8 cellular contexts compared by ENCODE assay signal in genomic region chr18:7568426-7568825, GRCh38. TPM values are rescaled to one million over a fixed set of nuclear protein-coding genes. Genes with fewer than 3 reads are reported as not detected.
DNase-seq lines count a peak whose midpoint lies in the region; ATAC-seq and TF ChIP-seq lines count a peak whose summit lies in the region.

No MANE protein-coding gene starts in this region.

- H3K36me3 Mint-ChIP-seq in endodermal cell (ENCODE audit: low read depth) = peaks cover 7% of the 10 kb centered on the region

- H3K4me3 ChIP-seq in endodermal cell (ENCODE audit: low read length) = peak overlapping the region; percentile 88
- peak overlapping the region; percentile 75 for H3K4me3 ChIP-seq in mesendoderm (ENCODE audit: low read length)

- TF ChIP-seq CTCF in endodermal cell (conservative IDR thresholded peaks at IDR 0.05) = peak; percentile 78

- H3K27ac ChIP-seq in endodermal cell (ENCODE audit: low read depth, low read length) (no peak overlapping the region), mesendoderm (ENCODE audit: low read depth, low read length) (peak overlapping the region; percentile 79)

- H3K4me3 Mint-ChIP-seq in endodermal cell = peak overlapping the region; percentile 79

- no peak overlapping the region for H2BK15ac ChIP-seq in mesendoderm (replicated peaks; ENCODE audit: low read depth)

- H2BK5ac ChIP-seq in mesendoderm (ENCODE audit: low read length) = no peak overlapping the region

- no peak overlapping the region for H2AK5ac ChIP-seq in mesendoderm (ENCODE audit: low read length)

- no peak overlapping the region for H3K27ac Mint-ChIP-seq in endodermal cell

- peak; percentile 8 for DNase-seq in activated gamma-delta T cell (lab: John Stamatoyannopoulos, UW)
- no peak for DNase-seq in activated gamma-delta T cell treated with Interleukin-2 at 50 U/mL for 16 hours
- no peak for DNase-seq in endodermal cell
- DNase-seq in mesendoderm = peak; percentile 74
- DNase-seq in ureter (ENCODE audit: low spot score) = peak; percentile 53
- DNase-seq in NCI-H2227 (lab: John Stamatoyannopoulos, UW; ENCODE audit: unreplicated experiment) = no peak
- DNase-seq in RPMI8226 = no peak

- H2BK120ac ChIP-seq in mesendoderm (ENCODE audit: low read depth, low read length) = no peak overlapping the region

- peak overlapping the region; percentile 51 for H3K23ac ChIP-seq in mesendoderm (ENCODE audit: low read length)

- 0 to 1% methylated on average over 9 to 44 of the region's 44 CpGs for WGBS in endodermal cell (ENCODE audit: insufficient coverage in 1 of 2, insufficient read length in 1 of 2), 2 experiments
- no CpG with 5 or more reads among the region's 44 CpGs for WGBS in mesendoderm (ENCODE audit: extremely low coverage, insufficient coverage, low lambda C conversion rate)

- H3K79me1 ChIP-seq in mesendoderm (ENCODE audit: low read length) = peaks cover 5% of the 10 kb centered on the region

- H3K27me3 Mint-ChIP-seq in endodermal cell (ENCODE audit: insufficient read depth) = peaks cover 25% of the 10 kb centered on the region

- no peak overlapping the region for H4K5ac ChIP-seq in mesendoderm (ENCODE audit: low read length)

- H3K9me3 ChIP-seq in endodermal cell (ENCODE audit: control insufficient read depth, low read length) = peaks cover 10% of the 10 kb centered on the region

- peaks cover 18% of the 10 kb centered on the region for H3K4me1 Mint-ChIP-seq in endodermal cell

- H3K27me3 ChIP-seq in endodermal cell (ENCODE audit: control insufficient read depth, insufficient read depth, low read length, poor library complexity, severe bottlenecking) (peaks cover 15% of the 10 kb centered on the region), mesendoderm (ENCODE audit: insufficient read depth, low read length, poor library complexity) (no peaks in the 10 kb centered on the region)

- H3K4ac ChIP-seq in mesendoderm (ENCODE audit: low read depth, low read length) = no peak overlapping the region

- H3K36me3 ChIP-seq in endodermal cell (ENCODE audit: control insufficient read depth, insufficient read depth, low read length) = no peaks in the 10 kb centered on the region
- H3K36me3 ChIP-seq in mesendoderm (ENCODE audit: control insufficient read depth, insufficient read depth, low read length) = no peaks in the 10 kb centered on the region

- peak overlapping the region; percentile 85 for H3K9ac ChIP-seq in endodermal cell (ENCODE audit: extremely low read depth, low read length, poor library complexity, severe bottlenecking)
- peak overlapping the region; percentile 87 for H3K9ac ChIP-seq in mesendoderm (ENCODE audit: low read length)

- ATAC-seq in HG02938 (IDR thresholded peaks at IDR 0.05; ENCODE audit: unreplicated experiment) = no peak

- H3K4me2 ChIP-seq in mesendoderm (ENCODE audit: low read length) = peak overlapping the region; percentile 75

- H3K4me1 ChIP-seq in endodermal cell (ENCODE audit: control insufficient read depth, insufficient read depth, low read length) (no peaks in the 10 kb centered on the region), mesendoderm (ENCODE audit: control insufficient read depth, low read depth, low read length) (peaks cover 2% of the 10 kb centered on the region)

- H3K56ac ChIP-seq in mesendoderm (ENCODE audit: low read length) = peak overlapping the region; percentile 91

- H4K8ac ChIP-seq in mesendoderm (ENCODE audit: low read depth, low read length) = no peak overlapping the region

- H3K79me2 ChIP-seq in mesendoderm (ENCODE audit: control insufficient read depth, insufficient read depth, low read length) = peaks cover 12% of the 10 kb centered on the region

- peak overlapping the region; percentile 75 for H3K18ac ChIP-seq in mesendoderm (ENCODE audit: low read length)

- H3K9me3 Mint-ChIP-seq in endodermal cell = peaks cover 6% of the 10 kb centered on the region

RNA-seq across cellular contexts. Expression of gene PTPRM, which starts 1.3 kb away (rescaled TPM):
- total RNA-seq in endodermal cell = 10 to 100 TPM; 47.2 to 57.6 TPM
- 79.0 TPM for polyA plus RNA-seq in endodermal cell (2013, experiment 1 of 2)
- 78.6 TPM for polyA plus RNA-seq in endodermal cell (2013, experiment 2 of 2)
- polyA plus RNA-seq in mesendoderm (2013, experiment 1 of 2) = 11.5 TPM
- 10.8 TPM for polyA plus RNA-seq in mesendoderm (2013, experiment 2 of 2)
- 148 TPM for total RNA-seq in ureter

Comparison
In these comparisons a context has a peak if more than half of its experiments do, and no peak if none do; other contexts are left out.
1. DNase-seq: peak in activated gamma-delta T cell (single experiment), mesendoderm (single experiment) and ureter (single experiment); none in activated gamma-delta T cell treated with Interleukin-2 at 50 U/mL for 16 hours (single experiment), endodermal cell (single experiment), NCI-H2227 (single experiment) and RPMI8226 (single experiment).